Comparison of ENCODE assay signal across 9 cellular contexts in the genomic region with DNA sequence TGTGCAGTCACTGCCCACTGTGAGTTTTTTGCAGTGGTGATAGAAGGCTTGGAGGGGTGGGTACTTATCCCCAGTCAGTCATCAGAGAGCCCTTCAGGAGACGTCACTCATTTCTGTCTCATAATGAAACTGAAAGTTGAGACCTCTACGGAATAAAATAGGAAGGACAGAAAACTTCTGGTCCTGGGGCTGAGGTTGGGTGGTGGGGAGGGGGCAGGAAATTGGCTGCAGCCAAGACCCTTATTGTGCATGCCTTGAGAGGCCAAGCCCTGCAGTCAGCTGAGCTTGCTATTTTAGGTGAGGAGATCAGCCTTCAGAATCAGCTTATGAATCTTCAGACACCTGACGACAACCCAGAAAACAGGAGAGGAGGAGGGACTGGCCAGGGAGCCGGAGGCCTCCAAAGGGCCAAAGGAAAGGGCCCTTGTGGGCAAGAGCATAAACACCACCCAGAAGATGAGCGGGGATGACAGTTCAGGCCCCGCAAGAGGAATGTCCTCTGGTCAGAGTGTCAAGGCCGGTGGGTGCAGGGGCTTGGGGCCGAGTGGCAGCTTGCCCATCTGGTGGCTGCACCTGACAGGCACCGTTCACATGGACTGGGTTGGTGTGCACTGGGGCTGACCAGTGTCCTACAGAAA. TPM values are rescaled to one million over a fixed set of nuclear protein-coding genes. Genes with fewer than 3 reads are reported as not detected.
DNase-seq lines count a peak whose midpoint lies in the region; ATAC-seq and TF ChIP-seq lines count a peak whose summit lies in the region.
"Had no signal": no experiment of that assay in that cellular context is flagged by ENCODE, and none has a peak within 500 bp of the region (broad histone marks: within the 10 kb centered on the region; RNA-seq: fewer than 3 reads in every experiment).

No MANE protein-coding gene starts in this region.

- H3K9me2 ChIP-seq in GM23338 (ENCODE audit: insufficient read depth): no peaks in the 10 kb centered on the region

- no peak for TF ChIP-seq CTCF in spleen (IDR thresholded peaks at IDR 0.05 in 8 of 11, conservative IDR thresholded peaks at IDR 0.05 in 3 of 11)
- no peak for TF ChIP-seq CTCF in GM23338 (conservative IDR thresholded peaks at IDR 0.05; ENCODE audit: low read depth in 2 of 2)

- no peaks in the 10 kb centered on the region for H4K20me1 ChIP-seq in GM23338 (replicated peaks; ENCODE audit: insufficient read depth)

- no peak for TF ChIP-seq POLR2A in spleen (IDR thresholded peaks at IDR 0.05)

- H3K27me3 ChIP-seq in spleen (replicated peaks in 1 of 7) (no peaks in the 10 kb centered on the region), GM23338 (ENCODE audit: insufficient read depth) (no peaks in the 10 kb centered on the region)
- H3K27me3 ChIP-seq: gastrocnemius medialis had no signal

- peak overlapping the region; percentile 61 for H3K4me3 Mint-ChIP-seq in activated T-cell treated with anti-CD3 and anti-CD28 coated beads, Interleukin-2, amount 50 U/mL, for 24 hours
- H3K4me3 Mint-ChIP-seq in activated CD8-positive, alpha-beta T cell treated with anti-CD3 and anti-CD28 coated beads, Interleukin-2, amount 10 ng/mL, durations not matched to agents 7 days and 5 days: peak overlapping the region; percentile 72
- H3K4me3 Mint-ChIP-seq in GM23338: no peak overlapping the region

- CTCF ChIA-PET in activated CD8-positive, alpha-beta T cell treated with anti-CD3 and anti-CD28 coated beads, Interleukin-2, amount 10 ng/mL, durations not matched to agents 7 days and 5 days (lab: Charles Lee): interaction anchor here (1.2 to 2.4 kb wide), 5 partner anchors 17 to 65 kb away, joined by 3 to 10 read pairs (median 4); a partner anchor contains a TSS

- peak; percentile 67 for ATAC-seq in HG03039 (IDR thresholded peaks at IDR 0.05; ENCODE audit: unreplicated experiment)
- peak; percentile 93 for ATAC-seq in activated CD8-positive, alpha-beta T cell treated with anti-CD3 and anti-CD28 coated beads, Interleukin-2, amount 10 ng/mL, durations not matched to agents 7 days and 5 days
- ATAC-seq in GM23338: no peak

- intact Hi-C loops in spleen (cut with DNase I; ENCODE audit: low total_unique reads): no loop called here

- H3K4me2 ChIP-seq in GM23338: no peak overlapping the region

- H3K36me3 Mint-ChIP-seq in activated T-cell treated with anti-CD3 and anti-CD28 coated beads, Interleukin-2, amount 50 U/mL, for 24 hours (ENCODE audit: low read depth): no peaks in the 10 kb centered on the region
- no peaks in the 10 kb centered on the region for H3K36me3 Mint-ChIP-seq in activated CD8-positive, alpha-beta T cell treated with anti-CD3 and anti-CD28 coated beads, Interleukin-2, amount 10 ng/mL, durations not matched to agents 7 days and 5 days (ENCODE audit: low read depth)
- H3K36me3 Mint-ChIP-seq in GM23338 (ENCODE audit: low read depth): no peaks in the 10 kb centered on the region

- no peaks in the 10 kb centered on the region for H3K9me3 Mint-ChIP-seq in activated T-cell treated with anti-CD3 and anti-CD28 coated beads, Interleukin-2, amount 50 U/mL, for 24 hours
- H3K9me3 Mint-ChIP-seq in activated CD8-positive, alpha-beta T cell treated with anti-CD3 and anti-CD28 coated beads, Interleukin-2, amount 10 ng/mL, durations not matched to agents 7 days and 5 days (ENCODE audit: insufficient read depth): no peaks in the 10 kb centered on the region
- H3K9me3 Mint-ChIP-seq in GM23338: no peaks in the 10 kb centered on the region

- H3K4me3 ChIP-seq in spleen (peak overlapping the region in 7 of 8 donors; percentile 3 to 62 (median 26)), GM23338 (no peak overlapping the region)
- H3K4me3 ChIP-seq: gastrocnemius medialis had no signal

- H3K9me3 ChIP-seq in spleen: no peaks in the 10 kb centered on the region
- H3K9me3 ChIP-seq: gastrocnemius medialis had no signal

- DNase-seq in activated T-cell treated with anti-CD3 and anti-CD28 coated beads, Interleukin-2, amount 50 U/mL, for 24 hours: peak; percentile 42
- DNase-seq in activated T-cell treated with anti-CD3 and anti-CD28 coated beads for 4 hours: no peak
- DNase-seq in activated CD8-positive, alpha-beta T cell treated with anti-CD3 and anti-CD28 coated beads, Interleukin-2, amount 10 ng/mL, durations not matched to agents 7 days and 5 days: peak; percentile 65
- no peak for DNase-seq in spleen
- DNase-seq in H4 (ENCODE audit: low spot score): no peak
- no peak for DNase-seq in GM23338 (ENCODE audit: low spot score)
- DNase-seq in DMS153 treated with DMSO at 0.1 percent for 48 hours (lab: John Stamatoyannopoulos, UW; ENCODE audit: unreplicated experiment): no peak
- DNase-seq: gastrocnemius medialis had no signal

- POLR2A ChIA-PET in activated CD8-positive, alpha-beta T cell treated with anti-CD3 and anti-CD28 coated beads, Interleukin-2, amount 10 ng/mL, durations not matched to agents 7 days and 5 days (lab: Charles Lee): interaction anchor here (1.1 to 3.0 kb wide), 4 partner anchors 10 to 152 kb away, joined by 3 to 24 read pairs (median 4); a partner anchor contains a TSS

- H3F3A ChIP-seq in GM23338 (replicated peaks; ENCODE audit: low read depth): peaks cover 23% of the 10 kb centered on the region

- no peaks in the 10 kb centered on the region for H3K27me3 Mint-ChIP-seq in activated T-cell treated with anti-CD3 and anti-CD28 coated beads, Interleukin-2, amount 50 U/mL, for 24 hours
- H3K27me3 Mint-ChIP-seq in activated CD8-positive, alpha-beta T cell treated with anti-CD3 and anti-CD28 coated beads, Interleukin-2, amount 10 ng/mL, durations not matched to agents 7 days and 5 days (ENCODE audit: low read depth): no peaks in the 10 kb centered on the region
- H3K27me3 Mint-ChIP-seq in GM23338 (ENCODE audit: insufficient read depth, low read depth, poor library complexity): peaks cover 39% of the 10 kb centered on the region

- H3K79me2 ChIP-seq in GM23338 (replicated peaks; ENCODE audit: insufficient read depth): no peaks in the 10 kb centered on the region

- H3K27ac ChIP-seq in spleen: peak overlapping the region; percentile 29 to 80 (median 67)
- no peak overlapping the region for H3K27ac ChIP-seq in GM23338 (ENCODE audit: low read depth)
- H3K27ac ChIP-seq: gastrocnemius medialis had no signal

- H3K36me3 ChIP-seq in spleen (no peaks in the 10 kb centered on the region), GM23338 (ENCODE audit: insufficient read depth) (no peaks in the 10 kb centered on the region)
- H3K36me3 ChIP-seq: gastrocnemius medialis had no signal

- peaks cover 0 to 26% (median 14%) of the 10 kb centered on the region in 6 donors for H3K4me1 ChIP-seq in spleen
- peaks cover 25% of the 10 kb centered on the region for H3K4me1 ChIP-seq in GM23338 (ENCODE audit: insufficient read depth)
- H3K4me1 ChIP-seq: gastrocnemius medialis had no signal

- H2AFZ ChIP-seq in GM23338: no peak overlapping the region; the same call in 1 of the 2 replicates

- peak overlapping the region; percentile 87 for H3K27ac Mint-ChIP-seq in activated T-cell treated with anti-CD3 and anti-CD28 coated beads, Interleukin-2, amount 50 U/mL, for 24 hours
- H3K27ac Mint-ChIP-seq in activated CD8-positive, alpha-beta T cell treated with anti-CD3 and anti-CD28 coated beads, Interleukin-2, amount 10 ng/mL, durations not matched to agents 7 days and 5 days: peak overlapping the region; percentile 94
- H3K27ac Mint-ChIP-seq in GM23338: no peak overlapping the region

- 41 to 52% (median 45%) methylated on average over 9 of the region's 9 CpGs for WGBS in spleen, 5 donors

- peaks cover 15% of the 10 kb centered on the region for H3K4me1 Mint-ChIP-seq in activated T-cell treated with anti-CD3 and anti-CD28 coated beads, Interleukin-2, amount 50 U/mL, for 24 hours (ENCODE audit: low read depth)
- H3K4me1 Mint-ChIP-seq in activated CD8-positive, alpha-beta T cell treated with anti-CD3 and anti-CD28 coated beads, Interleukin-2, amount 10 ng/mL, durations not matched to agents 7 days and 5 days (ENCODE audit: low read depth): peaks cover 22% of the 10 kb centered on the region
- peaks cover 48% of the 10 kb centered on the region for H3K4me1 Mint-ChIP-seq in GM23338

TF ChIP-seq in GM23338, 12 proteins besides CTCF, POLR2A, EP300 and RAD21 (continues in another document):
- no peak for TF ChIP-seq EZH2 (IDR thresholded peaks at IDR 0.05; ENCODE audit: low read depth, unreplicated experiment)
- TF ChIP-seq ZNF331 (CRISPR knock-in tag; IDR thresholded peaks at IDR 0.05; ENCODE audit: low read depth): no peak

RNA-seq across cellular contexts. Expression of a gene that starts 17.9 kb away (rescaled TPM):
- 10 to 100 TPM; 61.5 to 65.0 TPM for total RNA-seq in activated CD8-positive, alpha-beta T cell treated with anti-CD3 and anti-CD28 coated beads, Interleukin-2, amount 10 ng/mL, durations not matched to agents 7 days and 5 days
- total RNA-seq in spleen: 100 to 1,000 TPM; 115 to 187 (median 166) TPM
- 10 to 100 TPM; 22.0 to 30.2 (median 22.7) TPM for polyA plus RNA-seq in spleen
- total RNA-seq in H4 (2014; rRNA removed; shearing (Covaris generic)): 0.02 TPM in 1 of 2 replicates, not detected in the other
- 29.3 and 42.6 TPM in 2 replicates for total RNA-seq in GM23338 (2014; rRNA removed; shearing (Covaris generic))
- polyA plus RNA-seq in GM23338 (2016; fragmentation: Nextera tagmentation; extraction: Ambion mirVana): 10.7 and 11.2 TPM in 2 replicates

Comparison
In these comparisons a context has a peak if more than half of its experiments do, and no peak if none do; other contexts are left out.
1. DNase-seq: peak in activated T-cell treated with anti-CD3 and anti-CD28 coated beads, Interleukin-2, amount 50 U/mL, for 24 hours (single experiment) and activated CD8-positive, alpha-beta T cell treated with anti-CD3 and anti-CD28 coated beads, Interleukin-2, amount 10 ng/mL, durations not matched to agents 7 days and 5 days (single experiment); none in activated T-cell treated with anti-CD3 and anti-CD28 coated beads for 4 hours (single experiment), spleen (single experiment), H4 (single experiment), GM23338 (single experiment) and DMS153 treated with DMSO at 0.1 percent for 48 hours (single experiment).
2. RNA of a gene that starts 17.9 kb away (total RNA-seq): 115 to 187 TPM in spleen, 61.5 to 65.0 TPM in activated CD8-positive, alpha-beta T cell treated with anti-CD3 and anti-CD28 coated beads, Interleukin-2, amount 10 ng/mL, durations not matched to agents 7 days and 5 days and 29.3 to 42.6 TPM in GM23338; 0.02 TPM in H4; every median in the first group is over 10 times any median in the second.